1 cellular context compared by ENCODE assay signal in genomic region chr20:59074456-59074855, GRCh38.
TF ChIP-seq lines count a peak whose summit lies in the region.

No MANE protein-coding gene starts in this region.

TF ChIP-seq in K562, 482 proteins besides CTCF, POLR2A, EP300 and RAD21:
- TF ChIP-seq TEAD4 (IDR thresholded peaks at IDR 0.05; ENCODE audit: low read length) (peak; percentile 59), TEAD4 (CRISPR knock-in tag; IDR thresholded peaks at IDR 0.05; ENCODE audit: borderline replicate concordance) (no peak), MEIS2 (IDR thresholded peaks at IDR 0.05; ENCODE audit: partially characterized antibody) (peak; percentile 41), CBFA2T3 (IDR thresholded peaks at IDR 0.05) (peak; percentile 68), FOSL1 (tag; conservative IDR thresholded peaks at IDR 0.05) (peak; percentile 65), KDM1A (IDR thresholded peaks at IDR 0.05) (peak; percentile 73 to 85; a peak in 3 of 4 replicates), RCOR1 (IDR thresholded peaks at IDR 0.05; ENCODE audit: borderline replicate concordance in 1 of 2, low read depth in 2 of 2, low read length in 2 of 2) (peak in 1 of 2 experiments; percentile 55; a peak in 1 of 4 replicates), HBP1 (CRISPR knock-in tag; IDR thresholded peaks at IDR 0.05) (no peak), CBFA2T2 (conservative IDR thresholded peaks at IDR 0.05) (peak; percentile 53)
- TF ChIP-seq, protein P1, sequence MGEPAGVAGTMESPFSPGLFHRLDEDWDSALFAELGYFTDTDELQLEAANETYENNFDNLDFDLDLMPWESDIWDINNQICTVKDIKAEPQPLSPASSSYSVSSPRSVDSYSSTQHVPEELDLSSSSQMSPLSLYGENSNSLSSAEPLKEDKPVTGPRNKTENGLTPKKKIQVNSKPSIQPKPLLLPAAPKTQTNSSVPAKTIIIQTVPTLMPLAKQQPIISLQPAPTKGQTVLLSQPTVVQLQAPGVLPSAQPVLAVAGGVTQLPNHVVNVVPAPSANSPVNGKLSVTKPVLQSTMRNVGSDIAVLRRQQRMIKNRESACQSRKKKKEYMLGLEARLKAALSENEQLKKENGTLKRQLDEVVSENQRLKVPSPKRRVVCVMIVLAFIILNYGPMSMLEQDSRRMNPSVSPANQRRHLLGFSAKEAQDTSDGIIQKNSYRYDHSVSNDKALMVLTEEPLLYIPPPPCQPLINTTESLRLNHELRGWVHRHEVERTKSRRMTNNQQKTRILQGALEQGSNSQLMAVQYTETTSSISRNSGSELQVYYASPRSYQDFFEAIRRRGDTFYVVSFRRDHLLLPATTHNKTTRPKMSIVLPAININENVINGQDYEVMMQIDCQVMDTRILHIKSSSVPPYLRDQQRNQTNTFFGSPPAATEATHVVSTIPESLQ (CRISPR knock-in tag; IDR thresholded peaks at IDR 0.05): no peak
- TF ChIP-seq, protein P2, sequence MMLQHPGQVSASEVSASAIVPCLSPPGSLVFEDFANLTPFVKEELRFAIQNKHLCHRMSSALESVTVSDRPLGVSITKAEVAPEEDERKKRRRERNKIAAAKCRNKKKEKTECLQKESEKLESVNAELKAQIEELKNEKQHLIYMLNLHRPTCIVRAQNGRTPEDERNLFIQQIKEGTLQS (IDR thresholded peaks at IDR 0.05): peak; percentile 62
- TF ChIP-seq, protein P2 (CRISPR knock-in tag; conservative IDR thresholded peaks at IDR 0.05): no peak
- TF ChIP-seq, protein P3, sequence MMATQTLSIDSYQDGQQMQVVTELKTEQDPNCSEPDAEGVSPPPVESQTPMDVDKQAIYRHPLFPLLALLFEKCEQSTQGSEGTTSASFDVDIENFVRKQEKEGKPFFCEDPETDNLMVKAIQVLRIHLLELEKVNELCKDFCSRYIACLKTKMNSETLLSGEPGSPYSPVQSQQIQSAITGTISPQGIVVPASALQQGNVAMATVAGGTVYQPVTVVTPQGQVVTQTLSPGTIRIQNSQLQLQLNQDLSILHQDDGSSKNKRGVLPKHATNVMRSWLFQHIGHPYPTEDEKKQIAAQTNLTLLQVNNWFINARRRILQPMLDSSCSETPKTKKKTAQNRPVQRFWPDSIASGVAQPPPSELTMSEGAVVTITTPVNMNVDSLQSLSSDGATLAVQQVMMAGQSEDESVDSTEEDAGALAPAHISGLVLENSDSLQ (IDR thresholded peaks at IDR 0.05): no peak
